16 cellular contexts compared by ENCODE assay signal in genomic region chr22:20764053-20764720, GRCh38. TPM values are rescaled to one million over a fixed set of nuclear protein-coding genes. Genes with fewer than 3 reads are reported as not detected.
A peak's percentile ranks its signal among the peaks of the same experiment; 100 is the strongest.
DNase-seq lines count a peak whose midpoint lies in the region; ATAC-seq and TF ChIP-seq lines count a peak whose summit lies in the region.
"Had no signal": no experiment of that assay in that cellular context is flagged by ENCODE, and none has a peak within 500 bp of the region (broad histone marks: within the 10 kb centered on the region; RNA-seq: fewer than 3 reads in every experiment).

No MANE protein-coding gene starts in this region.

- H3K9me3 Mint-ChIP-seq in stimulated activated effector memory CD8-positive, alpha-beta T cell treated with anti-CD3 and anti-CD28 coated beads, Interleukin-12 subunit alpha, Interleukin-12 subunit beta, amount 100 ng/mL, for 72 hours = no peaks in the 10 kb centered on the region
- H3K9me3 Mint-ChIP-seq: CD8-positive, alpha-beta T cell; IgD-negative memory B cell had no signal

- H3K36me3 Mint-ChIP-seq in stimulated activated effector memory CD8-positive, alpha-beta T cell treated with anti-CD3 and anti-CD28 coated beads, Interleukin-12 subunit alpha, Interleukin-12 subunit beta, amount 100 ng/mL, for 72 hours = peaks cover 66% of the 10 kb centered on the region

- H3K4me1 Mint-ChIP-seq in stimulated activated effector memory CD8-positive, alpha-beta T cell treated with anti-CD3 and anti-CD28 coated beads, Interleukin-12 subunit alpha, Interleukin-12 subunit beta, amount 100 ng/mL, for 72 hours = peaks cover 10% of the 10 kb centered on the region
- H3K4me1 Mint-ChIP-seq: IgD-negative memory B cell had no signal

- no peak for TF ChIP-seq CTCF in fibroblast of mammary gland (conservative IDR thresholded peaks at IDR 0.05; ENCODE audit: control insufficient read depth, insufficient read depth, low read depth, low read length)

- H3K4me3 Mint-ChIP-seq in stimulated activated effector memory CD8-positive, alpha-beta T cell treated with anti-CD3 and anti-CD28 coated beads, Interleukin-12 subunit alpha, Interleukin-12 subunit beta, amount 100 ng/mL, for 72 hours = no peak overlapping the region
- H3K4me3 Mint-ChIP-seq: CD14-positive monocyte; CD8-positive, alpha-beta T cell; IgD-negative memory B cell had no signal

- H3K4me3 ChIP-seq in fibroblast of mammary gland (ENCODE audit: control insufficient read depth, low read depth, low read length) = no peak overlapping the region
- H3K4me3 ChIP-seq: A549 had no signal

- DNase-seq in fibroblast of mammary gland (ENCODE audit: low read depth) (peak; percentile 22), myocyte (ENCODE audit: low read depth) (peak; percentile 31), NCI-H2081 treated with DMSO at 0.1 percent for 48 hours (lab: John Stamatoyannopoulos, UW) (no peak)
- DNase-seq in stimulated activated effector memory CD8-positive, alpha-beta T cell treated with anti-CD3 and anti-CD28 coated beads, Interleukin-12 subunit alpha, Interleukin-12 subunit beta, amount 100 ng/mL, for 72 hours (ENCODE audit: low spot score in 2 of 2) = no peak
- DNase-seq: CD8-positive, alpha-beta T cell; COR-L47; DMS153; DMS79 treated with DMSO at 0.1 percent for 48 hours; EL had no signal

- peak overlapping the region; percentile 10 for H3K27ac Mint-ChIP-seq in stimulated activated effector memory CD8-positive, alpha-beta T cell treated with anti-CD3 and anti-CD28 coated beads, Interleukin-12 subunit alpha, Interleukin-12 subunit beta, amount 100 ng/mL, for 72 hours
- H3K27ac Mint-ChIP-seq: CD8-positive, alpha-beta T cell had no signal

- ATAC-seq in stimulated activated effector memory CD8-positive, alpha-beta T cell treated with anti-CD3 and anti-CD28 coated beads, Interleukin-12 subunit alpha, Interleukin-12 subunit beta, amount 100 ng/mL, for 72 hours = no peak
- ATAC-seq in GM21825 (IDR thresholded peaks at IDR 0.05; ENCODE audit: unreplicated experiment) (no peak), GM21447 (IDR thresholded peaks at IDR 0.05; ENCODE audit: unreplicated experiment) (no peak)
- ATAC-seq: A549; CD8-positive, alpha-beta T cell; HCT116 had no signal

RNA-seq across cellular contexts. Expression of gene SERPIND1, which starts 9.7 kb away (rescaled TPM):
- not detected in 2 replicates for total RNA-seq in myocyte
- 0.10 TPM for polyA plus RNA-seq in myocyte (2012)
- total RNA-seq: CD8-positive, alpha-beta T cell had no signal
- polyA plus RNA-seq: A549, BJ, CD14-positive monocyte had no signal

Comparison
In these comparisons a context has a peak if more than half of its experiments do, and no peak if none do; other contexts are left out.
1. DNase-seq: peak in fibroblast of mammary gland (single experiment) and myocyte (single experiment); none in stimulated activated effector memory CD8-positive, alpha-beta T cell treated with anti-CD3 and anti-CD28 coated beads, Interleukin-12 subunit alpha, Interleukin-12 subunit beta, amount 100 ng/mL, for 72 hours (0 of 2) and NCI-H2081 treated with DMSO at 0.1 percent for 48 hours (single experiment).